In the genomic region with DNA sequence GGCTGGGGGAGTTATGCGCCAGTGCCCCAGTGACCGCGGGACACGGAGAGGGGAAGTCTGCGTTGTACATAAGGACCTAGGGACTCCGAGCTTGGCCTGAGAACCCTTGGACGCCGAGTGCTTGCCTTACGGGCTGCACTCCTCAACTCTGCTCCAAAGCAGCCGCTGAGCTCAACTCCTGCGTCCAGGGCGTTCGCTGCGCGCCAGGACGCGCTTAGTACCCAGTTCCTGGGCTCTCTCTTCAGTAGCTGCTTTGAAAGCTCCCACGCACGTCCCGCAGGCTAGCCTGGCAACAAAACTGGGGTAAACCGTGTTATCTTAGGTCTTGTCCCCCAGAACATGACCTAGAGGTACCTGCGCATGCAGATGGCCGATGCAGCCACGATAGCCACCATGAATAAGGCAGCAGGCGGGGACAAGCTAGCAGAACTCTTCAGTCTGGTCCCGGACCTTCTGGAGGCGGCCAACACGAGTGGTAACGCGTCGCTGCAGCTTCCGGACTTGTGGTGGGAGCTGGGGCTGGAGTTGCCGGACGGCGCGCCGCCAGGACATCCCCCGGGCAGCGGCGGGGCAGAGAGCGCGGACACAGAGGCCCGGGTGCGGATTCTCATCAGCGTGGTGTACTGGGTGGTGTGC, we compare ENCODE assay signal across 10 cellular contexts. TPM values are rescaled to one million over a fixed set of nuclear protein-coding genes. Genes with fewer than 3 reads are reported as not detected.
DNase-seq lines count a peak whose midpoint lies in the region; ATAC-seq and TF ChIP-seq lines count a peak whose summit lies in the region.
"Had no signal": no experiment of that assay in that cellular context is flagged by ENCODE, and none has a peak within 500 bp of the region (broad histone marks: within the 10 kb centered on the region; RNA-seq: fewer than 3 reads in every experiment).

A gene with protein sequence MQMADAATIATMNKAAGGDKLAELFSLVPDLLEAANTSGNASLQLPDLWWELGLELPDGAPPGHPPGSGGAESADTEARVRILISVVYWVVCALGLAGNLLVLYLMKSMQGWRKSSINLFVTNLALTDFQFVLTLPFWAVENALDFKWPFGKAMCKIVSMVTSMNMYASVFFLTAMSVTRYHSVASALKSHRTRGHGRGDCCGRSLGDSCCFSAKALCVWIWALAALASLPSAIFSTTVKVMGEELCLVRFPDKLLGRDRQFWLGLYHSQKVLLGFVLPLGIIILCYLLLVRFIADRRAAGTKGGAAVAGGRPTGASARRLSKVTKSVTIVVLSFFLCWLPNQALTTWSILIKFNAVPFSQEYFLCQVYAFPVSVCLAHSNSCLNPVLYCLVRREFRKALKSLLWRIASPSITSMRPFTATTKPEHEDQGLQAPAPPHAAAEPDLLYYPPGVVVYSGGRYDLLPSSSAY (plus strand): TSS at position 6 of the 636 bp plus-strand sequence. CDS start 355 bp downstream, at position 361.

- TF ChIP-seq CTCF in dorsolateral prefrontal cortex (IDR thresholded peaks at IDR 0.05 in 54 of 56, conservative IDR thresholded peaks at IDR 0.05 in 2 of 56; ENCODE audit: low read depth in 1 of 56, partially characterized antibody in 56 of 56) (no peak), type B pancreatic cell (conservative IDR thresholded peaks at IDR 0.05) (no peak)

- H3K27me3 Mint-ChIP-seq in activated CD4-positive, alpha-beta T cell treated with anti-CD3 and anti-CD28 coated beads for 36 hours = peaks cover 41% of the 10 kb centered on the region
- peaks cover 34% of the 10 kb centered on the region for H3K27me3 Mint-ChIP-seq in type B pancreatic cell

- H3K4me1 Mint-ChIP-seq in activated CD4-positive, alpha-beta T cell treated with anti-CD3 and anti-CD28 coated beads for 36 hours = no peaks in the 10 kb centered on the region
- H3K4me1 Mint-ChIP-seq in type B pancreatic cell (ENCODE audit: unreplicated experiment) = peaks cover 5% of the 10 kb centered on the region

- H3K36me3 Mint-ChIP-seq in activated CD4-positive, alpha-beta T cell treated with anti-CD3 and anti-CD28 coated beads for 36 hours (ENCODE audit: low read depth) = no peaks in the 10 kb centered on the region
- no peaks in the 10 kb centered on the region for H3K36me3 Mint-ChIP-seq in type B pancreatic cell

- no peak within 1 kb of the TSS for H3K27ac Mint-ChIP-seq in activated CD4-positive, alpha-beta T cell treated with anti-CD3 and anti-CD28 coated beads for 36 hours
- no peak within 1 kb of the TSS for H3K27ac Mint-ChIP-seq in type B pancreatic cell
- H3K27ac Mint-ChIP-seq: T-helper 2 cell treated with Interferon-gamma antibody and Interleukin-4, amounts not matched to agents 5 μg/mL and 100 μg/mL, for 36 hours had no signal

- no peak for ATAC-seq in activated CD4-positive, alpha-beta T cell treated with anti-CD3 and anti-CD28 coated beads for 36 hours
- ATAC-seq in left lobe of liver = peak; percentile 25
- ATAC-seq in HG03175 (IDR thresholded peaks at IDR 0.05; ENCODE audit: unreplicated experiment) = no peak

- intact Hi-C loops in activated CD4-positive, alpha-beta T cell treated with anti-CD3 and anti-CD28 coated beads for 36 hours (cut with DNase I, micrococcal nuclease) = loop anchor here in 1 of 2 experiments (10.0 kb wide), 1 partner anchor 1222 kb away; a partner anchor contains a TSS
- intact Hi-C loops in dorsolateral prefrontal cortex (cut with DNase I) = loop anchor here in 1 of 2 donors (10.0 kb wide), 1 partner anchor 462 kb away; no protein-coding TSS in a partner anchor

- H3K4me3 Mint-ChIP-seq in activated CD4-positive, alpha-beta T cell treated with anti-CD3 and anti-CD28 coated beads for 36 hours = no peak within 1 kb of the TSS
- peak within 1 kb of the TSS; percentile 86 for H3K4me3 Mint-ChIP-seq in type B pancreatic cell
- H3K4me3 Mint-ChIP-seq: T-helper 2 cell treated with Interferon-gamma antibody and Interleukin-4, amounts not matched to agents 5 μg/mL and 100 μg/mL, for 36 hours had no signal

- H3K4me3 ChIP-seq in dorsolateral prefrontal cortex = peak within 1 kb of the TSS in 58 of 59 donors; percentile 13 to 62 (median 41)

- POLR2A ChIA-PET in activated CD4-positive, alpha-beta T cell treated with anti-CD3 and anti-CD28 coated beads for 36 hours (lab: Charles Lee) = no interaction called here

- CTCF ChIA-PET in activated CD4-positive, alpha-beta T cell treated with anti-CD3 and anti-CD28 coated beads for 36 hours (lab: Charles Lee) = interaction anchor here (1.0 to 3.2 kb wide), 4 partner anchors 10 to 348 kb away, joined by 3 to 26 read pairs (median 10); no protein-coding TSS in a partner anchor

- H3K27ac ChIP-seq in dorsolateral prefrontal cortex = no peak within 1 kb of the TSS
- H3K27ac ChIP-seq: tibial nerve had no signal

- peak; percentile 5 for DNase-seq in activated CD4-positive, alpha-beta T cell treated with anti-CD3 and anti-CD28 coated beads for 36 hours
- DNase-seq in activated CD4-positive, alpha-beta T cell treated with anti-CD3 and anti-CD28 coated beads, Interleukin-2, amount 50 U/mL, for 1 hour = no peak
- no peak for DNase-seq in dorsolateral prefrontal cortex
- no peak for DNase-seq in left lobe of liver (ENCODE audit: low spot score)
- no peak for DNase-seq in type B pancreatic cell (ENCODE audit: extremely low spot score, unreplicated experiment)
- no peak for DNase-seq in NCI-H2196 treated with DMSO at 0.1 percent for 48 hours (lab: John Stamatoyannopoulos, UW; ENCODE audit: unreplicated experiment)
- DNase-seq in activated naive CD4-positive, alpha-beta T cell (lab: John Stamatoyannopoulos, UW) = no peak

- peaks cover 4 to 71% (median 42%) of the 10 kb centered on the region in 45 donors for H3K27me3 ChIP-seq in dorsolateral prefrontal cortex

- no peaks in the 10 kb centered on the region for H3K9me3 Mint-ChIP-seq in activated CD4-positive, alpha-beta T cell treated with anti-CD3 and anti-CD28 coated beads for 36 hours (ENCODE audit: low read depth)
- H3K9me3 Mint-ChIP-seq in type B pancreatic cell = no peaks in the 10 kb centered on the region
- H3K9me3 Mint-ChIP-seq: T-helper 2 cell treated with Interferon-gamma antibody and Interleukin-4, amounts not matched to agents 5 μg/mL and 100 μg/mL, for 36 hours had no signal

RNA-seq across cellular contexts. Expression of the gene that starts here (rescaled TPM):
- not detected for total RNA-seq in activated CD4-positive, alpha-beta T cell treated with anti-CD3 and anti-CD28 coated beads for 36 hours
- total RNA-seq in dorsolateral prefrontal cortex (1 to 10 TPM in 16 of 120 experiments, under 1 TPM in 81, not detected in 23; 0.25 to 1.9 (median 0.60) TPM), left lobe of liver (not detected), type B pancreatic cell (ENCODE audit: low replicate concordance) (0.31 TPM in 1 of 2 replicates, not detected in the other)
- total RNA-seq: tibial nerve had no signal

Comparison
In these comparisons a context has a peak if more than half of its experiments do, and no peak if none do; other contexts are left out.
1. Peak in DNase-seq in activated CD4-positive, alpha-beta T cell treated with anti-CD3 and anti-CD28 coated beads for 36 hours; RNA of the gene not detected or under 1 TPM.
2. Peak in ATAC-seq in left lobe of liver; RNA of the gene not detected or under 1 TPM.